10 cellular contexts compared by ENCODE assay signal in genomic region chr17:33469911-33470310, GRCh38.
DNase-seq lines count a peak whose midpoint lies in the region; ATAC-seq, FAIRE-seq and TF ChIP-seq lines count a peak whose summit lies in the region.
"Had no signal": no experiment of that assay in that cellular context is flagged by ENCODE, and none has a peak within 500 bp of the region (broad histone marks: within the 10 kb centered on the region; RNA-seq: fewer than 3 reads in every experiment).

No MANE protein-coding gene starts in this region.

- H3K4ac ChIP-seq in H1 (replicated peaks; ENCODE audit: insufficient read length, low read depth, low read length) (no peak overlapping the region), mesenchymal stem cell (ENCODE audit: low read depth in 1 of 2, low read length in 2 of 2) (no peak overlapping the region)

- DNase-seq in AG08396 (ENCODE audit: low spot score), result peak; percentile 17
- peak; percentile 29 for DNase-seq in MV-4-11 (lab: John Stamatoyannopoulos, UW)
- DNase-seq in H1 (ENCODE audit: low read depth in 1 of 2, low spot score in 2 of 2), result no peak
- DNase-seq in mesenchymal stem cell, result peak; percentile 97
- DNase-seq in amygdala (lab: John Stamatoyannopoulos, UW), result no peak
- no peak for DNase-seq in stimulated activated naive CD8-positive, alpha-beta T cell treated with anti-CD3 and anti-CD28 coated beads, Interleukin-15, Interleukin-2, amounts not matched to agents 100 U/mL and 50 U/mL, for 24 hours
- DNase-seq: CD4-positive, alpha-beta T cell; NCI-H1092 treated with DMSO at 0.1 percent for 48 hours had no signal

- no peaks in the 10 kb centered on the region for H4K20me1 ChIP-seq in H1 (replicated peaks in 1 of 2; ENCODE audit: control insufficient read depth in 1 of 2, insufficient read depth in 2 of 2, low read length in 2 of 2)

- WGBS in H1 (ENCODE audit: extremely low coverage in 1 of 2, insufficient coverage in 1 of 2, insufficient read length in 1 of 2, insufficient replicate concordance in 2 of 2, low coverage in 1 of 2, low lambda C conversion rate in 2 of 2, missing lambda C conversion rate in 1 of 2), 2 experiments, result 97% methylated on average over 2 of the region's 2 CpGs; no CpG with 5 or more reads in 1 of the 2 experiments
- 0% methylated on average over 2 of the region's 2 CpGs for WGBS in mesenchymal stem cell

- FAIRE-seq in H1 (lab: Jason Lieb, UNC), result no peak

- no peak for ATAC-seq in HG03196 (IDR thresholded peaks at IDR 0.05; ENCODE audit: unreplicated experiment)
- ATAC-seq in GM18858 (IDR thresholded peaks at IDR 0.05; ENCODE audit: unreplicated experiment), result no peak
- no peak for ATAC-seq in stimulated activated naive CD8-positive, alpha-beta T cell treated with anti-CD3 and anti-CD28 coated beads, Interleukin-15, Interleukin-2, amounts not matched to agents 100 U/mL and 50 U/mL, for 24 hours

- H3K4me3 ChIP-seq in H1 (ENCODE audit: extremely low read depth in 1 of 4, insufficient read depth in 2 of 4, low read depth in 3 of 4, low read length in 4 of 4), result no peak overlapping the region
- no peak overlapping the region for H3K4me3 ChIP-seq in mesenchymal stem cell (ENCODE audit: insufficient read depth in 1 of 2, low read depth in 1 of 2, low read length in 2 of 2)

- H3K27me3 ChIP-seq in H1 (replicated peaks in 1 of 4; ENCODE audit: control insufficient read depth in 3 of 4, extremely low read depth in 1 of 4, insufficient read depth in 3 of 4, low read length in 3 of 4), result no peaks in the 10 kb centered on the region
- peaks cover 0 to 7% of the 10 kb centered on the region in 2 experiments for H3K27me3 ChIP-seq in mesenchymal stem cell (ENCODE audit: control insufficient read depth in 1 of 2, insufficient read depth in 1 of 2, low read length in 2 of 2)

- H3K4me2 ChIP-seq in H1 (ENCODE audit: insufficient read depth in 1 of 2, low read depth in 2 of 2, low read length in 2 of 2), result no peak overlapping the region
- no peak overlapping the region for H3K4me2 ChIP-seq in mesenchymal stem cell (ENCODE audit: low read length, poor library complexity, severe bottlenecking)

- no peaks in the 10 kb centered on the region for H3K79me1 ChIP-seq in H1 (ENCODE audit: low read depth, low read length)
- H3K79me1 ChIP-seq in mesenchymal stem cell (replicated peaks; ENCODE audit: low read length, poor library complexity, severe bottlenecking), result no peaks in the 10 kb centered on the region

- no peak for TF ChIP-seq EP300 in H1 (IDR thresholded peaks at IDR 0.05; ENCODE audit: borderline replicate concordance in 1 of 2, low read depth in 2 of 2, low read length in 2 of 2)

- POLR2A ChIA-PET in H1 (lab: Charles Lee; ENCODE audit: partially characterized antibody), result no interaction called here

- H4K91ac ChIP-seq in H1 (replicated peaks; ENCODE audit: insufficient read length, low read length), result no peak overlapping the region
- no peak overlapping the region for H4K91ac ChIP-seq in mesenchymal stem cell (ENCODE audit: low read length)

- no peak overlapping the region for H2AFZ ChIP-seq in H1 (ENCODE audit: low read length)
- H2AFZ ChIP-seq in mesenchymal stem cell (ENCODE audit: low read depth, low read length), result no peak overlapping the region

- no peak overlapping the region for H2BK20ac ChIP-seq in H1 (ENCODE audit: low read length)

- no peak overlapping the region for H3K23ac ChIP-seq in H1 (ENCODE audit: insufficient read length)
- H3K23ac ChIP-seq in mesenchymal stem cell (ENCODE audit: low read length in 2 of 2), result no peak overlapping the region

- H3K18ac ChIP-seq in H1 (ENCODE audit: extremely low read depth, low read length) (no peak overlapping the region), mesenchymal stem cell (ENCODE audit: low read depth in 1 of 2, low read length in 2 of 2) (no peak overlapping the region)

- no peak for TF ChIP-seq POLR2A in H1 (IDR thresholded peaks at IDR 0.05; ENCODE audit: control extremely low read depth in 1 of 2, low read depth in 2 of 2, low read length in 2 of 2)

- H3K14ac ChIP-seq in H1 (ENCODE audit: insufficient read length) (peak overlapping the region; percentile 38), mesenchymal stem cell (ENCODE audit: low read length in 2 of 2) (no peak overlapping the region)

- H3K36me3 ChIP-seq in H1 (ENCODE audit: control insufficient read depth in 2 of 4, insufficient read depth in 4 of 4, low read length in 3 of 4) (no peaks in the 10 kb centered on the region), mesenchymal stem cell (ENCODE audit: control insufficient read depth in 1 of 2, insufficient read depth in 2 of 2, low read depth in 1 of 2, low read length in 2 of 2) (no peaks in the 10 kb centered on the region)

- CTCF ChIA-PET in H1 (lab: Charles Lee; ENCODE audit: partially characterized antibody), result interaction anchor here (1.6 kb wide), 1 partner anchor 51 kb away, joined by 3 read pairs; no protein-coding TSS in a partner anchor

- H3K9me3 ChIP-seq in H1 (ENCODE audit: insufficient read depth in 2 of 2, low read depth in 1 of 2, low read length in 1 of 2), result 0 out of 4 replicates have a peak, but pooled peaks cover 0 to 2% of the 10 kb centered on the region in 2 experiments
- peaks cover 5% of the 10 kb centered on the region for H3K9me3 ChIP-seq in mesenchymal stem cell (ENCODE audit: control insufficient read depth, low read length)

- no peak overlapping the region for H2BK120ac ChIP-seq in H1 (replicated peaks; ENCODE audit: low read depth, low read length)
- no peak overlapping the region for H2BK120ac ChIP-seq in mesenchymal stem cell (ENCODE audit: low read depth, low read length)

- H2BK12ac ChIP-seq in H1 (ENCODE audit: low read depth, low read length), result no peak overlapping the region
- H2BK12ac ChIP-seq in mesenchymal stem cell (ENCODE audit: low read length in 2 of 2), result no peak overlapping the region

- no peaks in the 10 kb centered on the region for H3K23me2 ChIP-seq in H1 (ENCODE audit: low read depth, low read length)

- H2AK5ac ChIP-seq in H1 (ENCODE audit: low read depth, low read length) (no peak overlapping the region), mesenchymal stem cell (ENCODE audit: low read length, severe bottlenecking) (no peak overlapping the region)

- no peak for TF ChIP-seq CTCF in H1 (IDR thresholded peaks at IDR 0.05; ENCODE audit: control extremely low read depth in 1 of 3, insufficient read depth in 1 of 3, low read depth in 1 of 3, low read length in 3 of 3)

- no peak overlapping the region for H3K56ac ChIP-seq in H1 (replicated peaks; ENCODE audit: insufficient read length, low read depth, low read length)

- H3K9ac ChIP-seq in H1 (replicated peaks in 1 of 4; ENCODE audit: extremely low read depth in 1 of 4, low read depth in 3 of 4, low read length in 3 of 4), result no peak overlapping the region
- no peak overlapping the region for H3K9ac ChIP-seq in mesenchymal stem cell (ENCODE audit: low read length)

- no peak overlapping the region for H2BK15ac ChIP-seq in H1 (ENCODE audit: low read length)
- no peak overlapping the region for H2BK15ac ChIP-seq in mesenchymal stem cell (ENCODE audit: low read depth, poor library complexity, severe bottlenecking)

- TF ChIP-seq RAD21 in H1 (IDR thresholded peaks at IDR 0.05 in 1 of 2, conservative IDR thresholded peaks at IDR 0.05 in 1 of 2; ENCODE audit: low read depth in 2 of 2, low read length in 2 of 2), result no peak

- H3K27ac ChIP-seq in H1 (ENCODE audit: low read depth, low read length) (no peak overlapping the region), mesenchymal stem cell (ENCODE audit: low read length, poor library complexity, severe bottlenecking) (no peak overlapping the region)

- H2BK5ac ChIP-seq in H1 (ENCODE audit: low read depth, low read length), result no peak overlapping the region
- no peak overlapping the region for H2BK5ac ChIP-seq in mesenchymal stem cell (ENCODE audit: low read depth, low read length, poor library complexity, severe bottlenecking)

- H3K4me1 ChIP-seq in H1 (replicated peaks in 1 of 4; ENCODE audit: control insufficient read depth in 3 of 4, insufficient read depth in 4 of 4, low read length in 3 of 4) (no peaks in the 10 kb centered on the region; a peak in 1 of 7 replicates), mesenchymal stem cell (ENCODE audit: control insufficient read depth, insufficient read depth, low read depth, low read length) (peaks cover 3% of the 10 kb centered on the region)

- no peaks in the 10 kb centered on the region for H3K79me2 ChIP-seq in H1 (ENCODE audit: control insufficient read depth in 1 of 2, insufficient read depth in 2 of 2, low read length in 2 of 2)

- no peak overlapping the region for H4K5ac ChIP-seq in H1 (ENCODE audit: insufficient read length, low read depth, low read length)

- H4K8ac ChIP-seq in H1 (ENCODE audit: extremely low read depth, insufficient read depth, low read length) (no peak overlapping the region), mesenchymal stem cell (ENCODE audit: low read length) (no peak overlapping the region)

TF ChIP-seq in H1, 55 proteins besides CTCF, POLR2A, EP300 and RAD21 (continues in another document):
- TF ChIP-seq HDAC6 (IDR thresholded peaks at IDR 0.05; ENCODE audit: low read depth, low read length) (no peak), CTBP2 (IDR thresholded peaks at IDR 0.05; ENCODE audit: borderline replicate concordance, insufficient read depth, insufficient read length, low read length) (no peak), CHD1 (IDR thresholded peaks at IDR 0.05; ENCODE audit: low read depth, low read length) (no peak), RNF2 (IDR thresholded peaks at IDR 0.05; ENCODE audit: borderline replicate concordance, low read depth, low read length, missing control alignments, poor library complexity, severe bottlenecking) (no peak), HDAC2 (IDR thresholded peaks at IDR 0.05; ENCODE audit: borderline replicate concordance in 1 of 2, low read depth in 2 of 2, low read length in 2 of 2) (no peak), SIN3A (conservative IDR thresholded peaks at IDR 0.05 in 1 of 2, IDR thresholded peaks at IDR 0.05 in 1 of 2; ENCODE audit: low read depth in 1 of 2, low read length in 2 of 2) (no peak), MAFK (IDR thresholded peaks at IDR 0.05; ENCODE audit: low read depth, low read length) (no peak), SUZ12 (IDR thresholded peaks at IDR 0.05; ENCODE audit: low read length) (no peak), TBP (IDR thresholded peaks at IDR 0.05; ENCODE audit: low read depth, low read length) (no peak), CBX5 (IDR thresholded peaks at IDR 0.05; ENCODE audit: low read depth, low read length) (no peak), KDM1A (IDR thresholded peaks at IDR 0.05; ENCODE audit: borderline replicate concordance, low read length) (no peak), USF2 (IDR thresholded peaks at IDR 0.05; ENCODE audit: low read length) (no peak), SP4 (IDR thresholded peaks at IDR 0.05; ENCODE audit: low read length) (no peak)

Comparison
In these comparisons a context has a peak if more than half of its experiments do, and no peak if none do; other contexts are left out.
1. DNase-seq: peak in AG08396 (single experiment), MV-4-11 (single experiment) and mesenchymal stem cell (single experiment); none in H1 (0 of 2), amygdala (0 of 56) and stimulated activated naive CD8-positive, alpha-beta T cell treated with anti-CD3 and anti-CD28 coated beads, Interleukin-15, Interleukin-2, amounts not matched to agents 100 U/mL and 50 U/mL, for 24 hours (single experiment).